ENCODE assay signal across 17 cellular contexts in genomic region chr10:122282909-122283308, GRCh38. TPM values are rescaled to one million over a fixed set of nuclear protein-coding genes. Genes with fewer than 3 reads are reported as not detected.
A peak's percentile ranks its signal among the peaks of the same experiment; 100 is the strongest.
DNase-seq lines count a peak whose midpoint lies in the region; ATAC-seq, FAIRE-seq and TF ChIP-seq lines count a peak whose summit lies in the region.
"Had no signal": no experiment of that assay in that cellular context is flagged by ENCODE, and none has a peak within 500 bp of the region (broad histone marks: within the 10 kb centered on the region; RNA-seq: fewer than 3 reads in every experiment).

No MANE protein-coding gene starts in this region.

- intact Hi-C loops in tibial artery (cut with DNase I; ENCODE audit: low total_unique reads) (no loop called here), transverse colon (cut with DNase I; ENCODE audit: low total_unique reads) (no loop called here)

- 75 to 79% methylated on average over 6 to 7 of the region's 7 CpGs for WGBS in transverse colon (ENCODE audit: low coverage in 1 of 2), 2 donors

- no peak for DNase-seq in astrocyte (ENCODE audit: low read depth)
- DNase-seq in nephron progenitor cell: no peak
- DNase-seq in tibial artery: no peak
- no peak for DNase-seq in stimulated activated effector memory CD8-positive, alpha-beta T cell treated with anti-CD3 and anti-CD28 coated beads, Interleukin-12 subunit alpha, Interleukin-12 subunit beta, amount 100 ng/mL, for 72 hours (ENCODE audit: low spot score in 2 of 2)
- no peak for DNase-seq in transverse colon
- DNase-seq in D721Med (ENCODE audit: insufficient read length, low spot score): no peak
- DNase-seq: AML-193; CD8-positive, alpha-beta T cell; NCI-H1436; NCI-H2029 treated with DMSO at 0.1 percent for 48 hours; NCI-H524; SHP77 treated with DMSO at 0.1 percent for 48 hours had no signal

- no peak overlapping the region for H3K27ac Mint-ChIP-seq in astrocyte (ENCODE audit: unreplicated experiment)
- H3K27ac Mint-ChIP-seq in nephron progenitor cell: peak overlapping the region; percentile 9
- H3K27ac Mint-ChIP-seq in stimulated activated effector memory CD8-positive, alpha-beta T cell treated with anti-CD3 and anti-CD28 coated beads, Interleukin-12 subunit alpha, Interleukin-12 subunit beta, amount 100 ng/mL, for 72 hours: no peak overlapping the region
- H3K27ac Mint-ChIP-seq: CD8-positive, alpha-beta T cell had no signal

- H3K27me3 ChIP-seq in astrocyte (ENCODE audit: insufficient read depth, low read length): no peaks in the 10 kb centered on the region
- H3K27me3 ChIP-seq in tibial artery: no peaks in the 10 kb centered on the region
- H3K27me3 ChIP-seq in transverse colon: no peaks in the 10 kb centered on the region

- in situ Hi-C loops in transverse colon (cut with MboI; ENCODE audit: low pct_ligation_motif_present in 1 of 4, low pct_unique_long_range_greater_than_20kb in 1 of 4, low sequenced_read_pairs in 3 of 4): loop anchor here in 1 of 4 donors (25.0 kb wide), 2 partner anchors 154 to 279 kb away; partner anchors contain the start of gene DMBT1

- H3K36me3 Mint-ChIP-seq in astrocyte (ENCODE audit: low read depth, unreplicated experiment) (no peaks in the 10 kb centered on the region), nephron progenitor cell (ENCODE audit: low read depth) (no peaks in the 10 kb centered on the region)
- no peaks in the 10 kb centered on the region for H3K36me3 Mint-ChIP-seq in stimulated activated effector memory CD8-positive, alpha-beta T cell treated with anti-CD3 and anti-CD28 coated beads, Interleukin-12 subunit alpha, Interleukin-12 subunit beta, amount 100 ng/mL, for 72 hours
- H3K36me3 Mint-ChIP-seq: CD8-positive, alpha-beta T cell had no signal

- no peak for TF ChIP-seq POLR2A in transverse colon (IDR thresholded peaks at IDR 0.05)

- H3K79me2 ChIP-seq in astrocyte (ENCODE audit: insufficient read depth, low read length): no peaks in the 10 kb centered on the region

- H3K27me3 Mint-ChIP-seq in astrocyte (ENCODE audit: low read depth, unreplicated experiment): peaks cover 6% of the 10 kb centered on the region
- H3K27me3 Mint-ChIP-seq in nephron progenitor cell (ENCODE audit: low read depth, poor library complexity): peaks cover 9% of the 10 kb centered on the region

- TF ChIP-seq EP300 in transverse colon (IDR thresholded peaks at IDR 0.05; ENCODE audit: low read depth): no peak

- H3K4me3 ChIP-seq in astrocyte (ENCODE audit: insufficient read depth, low read depth, low read length) (no peak overlapping the region), tibial artery (no peak overlapping the region), transverse colon (no peak overlapping the region)
- H3K4me3 ChIP-seq: K562 had no signal

- peaks cover 31% of the 10 kb centered on the region for H3K4me1 Mint-ChIP-seq in astrocyte (ENCODE audit: low read depth, unreplicated experiment)
- peaks cover 18% of the 10 kb centered on the region for H3K4me1 Mint-ChIP-seq in nephron progenitor cell
- H3K4me1 Mint-ChIP-seq in stimulated activated effector memory CD8-positive, alpha-beta T cell treated with anti-CD3 and anti-CD28 coated beads, Interleukin-12 subunit alpha, Interleukin-12 subunit beta, amount 100 ng/mL, for 72 hours: peaks cover 16% of the 10 kb centered on the region

- no peak for TF ChIP-seq CTCF in astrocyte (IDR thresholded peaks at IDR 0.05; ENCODE audit: insufficient read depth, low read depth, low read length)
- no peak for TF ChIP-seq CTCF in nephron progenitor cell (IDR thresholded peaks at IDR 0.05)
- no peak for TF ChIP-seq CTCF in tibial artery (IDR thresholded peaks at IDR 0.05)
- no peak for TF ChIP-seq CTCF in transverse colon (IDR thresholded peaks at IDR 0.05)
- no peak for TF ChIP-seq CTCF in D721Med (IDR thresholded peaks at IDR 0.05; ENCODE audit: insufficient read depth, missing control alignments)

- H3K4me1 ChIP-seq in astrocyte (ENCODE audit: insufficient read depth, low read length) (peaks cover 30% of the 10 kb centered on the region), tibial artery (peaks cover 0 to 31% (median 7%) of the 10 kb centered on the region in 4 donors), transverse colon (peaks cover 0 to 3% (median 0%) of the 10 kb centered on the region in 4 donors)

- peak overlapping the region; percentile 59 for H3K4me2 ChIP-seq in astrocyte (ENCODE audit: low read length)

- FAIRE-seq in astrocyte (lab: Jason Lieb, UNC) (no peak), D721Med (lab: Jason Lieb, UNC) (no peak)
- FAIRE-seq: K562 had no signal

- H3K9me3 ChIP-seq in astrocyte (ENCODE audit: insufficient read depth, low read depth, low read length): no peaks in the 10 kb centered on the region
- no peaks in the 10 kb centered on the region for H3K9me3 ChIP-seq in tibial artery
- no peaks in the 10 kb centered on the region for H3K9me3 ChIP-seq in transverse colon

- no peak overlapping the region for H3K4me3 Mint-ChIP-seq in astrocyte (ENCODE audit: unreplicated experiment)
- H3K4me3 Mint-ChIP-seq in nephron progenitor cell: no peak overlapping the region
- H3K4me3 Mint-ChIP-seq in stimulated activated effector memory CD8-positive, alpha-beta T cell treated with anti-CD3 and anti-CD28 coated beads, Interleukin-12 subunit alpha, Interleukin-12 subunit beta, amount 100 ng/mL, for 72 hours: no peak overlapping the region
- H3K4me3 Mint-ChIP-seq: CD8-positive, alpha-beta T cell had no signal

- no peaks in the 10 kb centered on the region for H3K36me3 ChIP-seq in astrocyte (ENCODE audit: insufficient read depth, low read length)
- no peaks in the 10 kb centered on the region for H3K36me3 ChIP-seq in tibial artery
- H3K36me3 ChIP-seq in transverse colon: no peaks in the 10 kb centered on the region

- ATAC-seq in GM21529 (IDR thresholded peaks at IDR 0.05; ENCODE audit: unreplicated experiment): peak; percentile 55
- ATAC-seq in stimulated activated effector memory CD8-positive, alpha-beta T cell treated with anti-CD3 and anti-CD28 coated beads, Interleukin-12 subunit alpha, Interleukin-12 subunit beta, amount 100 ng/mL, for 72 hours: no peak
- ATAC-seq: CD8-positive, alpha-beta T cell; HCT116; K562 had no signal

- H4K20me1 ChIP-seq in astrocyte (ENCODE audit: insufficient read depth, low read length): no peaks in the 10 kb centered on the region

- no peak overlapping the region for H3K9ac ChIP-seq in astrocyte (ENCODE audit: low read length)

- H3K9me3 Mint-ChIP-seq in astrocyte (ENCODE audit: unreplicated experiment) (peaks cover 4% of the 10 kb centered on the region), nephron progenitor cell (no peaks in the 10 kb centered on the region)
- no peaks in the 10 kb centered on the region for H3K9me3 Mint-ChIP-seq in stimulated activated effector memory CD8-positive, alpha-beta T cell treated with anti-CD3 and anti-CD28 coated beads, Interleukin-12 subunit alpha, Interleukin-12 subunit beta, amount 100 ng/mL, for 72 hours
- H3K9me3 Mint-ChIP-seq: CD8-positive, alpha-beta T cell had no signal

- H3K27ac ChIP-seq in astrocyte (ENCODE audit: low read depth, low read length) (no peak overlapping the region), tibial artery (peak overlapping the region; percentile 59 to 64), transverse colon (no peak overlapping the region)
- H3K27ac ChIP-seq: HL-60 had no signal

- no peak overlapping the region for H2AFZ ChIP-seq in astrocyte (ENCODE audit: low read depth, low read length)

RNA-seq across cellular contexts. Expression of gene BTBD16, which starts 11.8 kb away (rescaled TPM):
- total RNA-seq in astrocyte (0.26 TPM in 1 of 2 replicates, not detected in the other), transverse colon (not detected)
- total RNA-seq: A673; CD8-positive, alpha-beta T cell; K562 had no signal

Comparison
In these comparisons a context has a peak if more than half of its experiments do, and no peak if none do; other contexts are left out.
1. H3K27ac ChIP-seq: peak in tibial artery (2 of 2); none in astrocyte (single experiment) and transverse colon (0 of 4).